In the genomic region with DNA sequence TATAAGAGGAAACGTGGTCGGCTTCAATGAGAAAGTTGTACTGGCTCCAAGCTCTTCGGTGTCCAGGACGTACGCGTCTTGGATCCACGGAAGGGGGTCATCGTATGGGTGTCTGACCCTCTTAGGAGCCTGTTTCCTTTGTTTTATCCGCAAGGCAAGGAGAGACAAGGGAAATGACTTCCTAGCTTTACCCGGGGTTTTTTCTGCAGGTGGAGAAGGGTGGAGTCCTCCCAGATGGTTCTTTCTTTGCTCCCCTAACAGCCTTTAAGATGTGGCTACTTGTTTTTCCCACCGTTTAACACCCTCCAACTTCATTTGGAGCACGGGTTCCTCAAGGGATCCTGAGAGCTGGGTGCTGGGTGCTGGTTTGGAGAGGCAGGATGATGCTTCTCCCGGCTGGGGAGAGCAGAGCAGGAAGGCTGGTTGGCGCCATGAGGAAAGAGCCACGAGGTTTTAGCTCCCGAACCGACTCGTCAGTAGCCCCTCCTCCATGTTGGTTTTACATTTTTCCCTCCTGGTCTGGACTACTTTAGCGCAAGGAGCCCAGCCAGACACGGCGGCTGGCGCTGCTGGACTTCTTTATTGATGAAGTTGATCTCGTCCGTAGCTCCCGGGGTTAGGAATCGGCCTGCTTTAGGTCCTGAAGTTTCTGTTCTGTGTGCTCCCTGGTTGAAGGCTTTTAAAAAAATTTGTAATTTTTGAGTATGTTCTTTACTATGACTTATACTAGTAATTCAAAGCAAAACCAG, we compare ENCODE assay signal across 1 cellular context.
TF ChIP-seq lines count a peak whose summit lies in the region.

No MANE protein-coding gene starts in this region.

TF ChIP-seq in K562, 482 proteins besides CTCF, POLR2A, EP300 and RAD21 (continued from another document):
- TF ChIP-seq, protein P1, sequence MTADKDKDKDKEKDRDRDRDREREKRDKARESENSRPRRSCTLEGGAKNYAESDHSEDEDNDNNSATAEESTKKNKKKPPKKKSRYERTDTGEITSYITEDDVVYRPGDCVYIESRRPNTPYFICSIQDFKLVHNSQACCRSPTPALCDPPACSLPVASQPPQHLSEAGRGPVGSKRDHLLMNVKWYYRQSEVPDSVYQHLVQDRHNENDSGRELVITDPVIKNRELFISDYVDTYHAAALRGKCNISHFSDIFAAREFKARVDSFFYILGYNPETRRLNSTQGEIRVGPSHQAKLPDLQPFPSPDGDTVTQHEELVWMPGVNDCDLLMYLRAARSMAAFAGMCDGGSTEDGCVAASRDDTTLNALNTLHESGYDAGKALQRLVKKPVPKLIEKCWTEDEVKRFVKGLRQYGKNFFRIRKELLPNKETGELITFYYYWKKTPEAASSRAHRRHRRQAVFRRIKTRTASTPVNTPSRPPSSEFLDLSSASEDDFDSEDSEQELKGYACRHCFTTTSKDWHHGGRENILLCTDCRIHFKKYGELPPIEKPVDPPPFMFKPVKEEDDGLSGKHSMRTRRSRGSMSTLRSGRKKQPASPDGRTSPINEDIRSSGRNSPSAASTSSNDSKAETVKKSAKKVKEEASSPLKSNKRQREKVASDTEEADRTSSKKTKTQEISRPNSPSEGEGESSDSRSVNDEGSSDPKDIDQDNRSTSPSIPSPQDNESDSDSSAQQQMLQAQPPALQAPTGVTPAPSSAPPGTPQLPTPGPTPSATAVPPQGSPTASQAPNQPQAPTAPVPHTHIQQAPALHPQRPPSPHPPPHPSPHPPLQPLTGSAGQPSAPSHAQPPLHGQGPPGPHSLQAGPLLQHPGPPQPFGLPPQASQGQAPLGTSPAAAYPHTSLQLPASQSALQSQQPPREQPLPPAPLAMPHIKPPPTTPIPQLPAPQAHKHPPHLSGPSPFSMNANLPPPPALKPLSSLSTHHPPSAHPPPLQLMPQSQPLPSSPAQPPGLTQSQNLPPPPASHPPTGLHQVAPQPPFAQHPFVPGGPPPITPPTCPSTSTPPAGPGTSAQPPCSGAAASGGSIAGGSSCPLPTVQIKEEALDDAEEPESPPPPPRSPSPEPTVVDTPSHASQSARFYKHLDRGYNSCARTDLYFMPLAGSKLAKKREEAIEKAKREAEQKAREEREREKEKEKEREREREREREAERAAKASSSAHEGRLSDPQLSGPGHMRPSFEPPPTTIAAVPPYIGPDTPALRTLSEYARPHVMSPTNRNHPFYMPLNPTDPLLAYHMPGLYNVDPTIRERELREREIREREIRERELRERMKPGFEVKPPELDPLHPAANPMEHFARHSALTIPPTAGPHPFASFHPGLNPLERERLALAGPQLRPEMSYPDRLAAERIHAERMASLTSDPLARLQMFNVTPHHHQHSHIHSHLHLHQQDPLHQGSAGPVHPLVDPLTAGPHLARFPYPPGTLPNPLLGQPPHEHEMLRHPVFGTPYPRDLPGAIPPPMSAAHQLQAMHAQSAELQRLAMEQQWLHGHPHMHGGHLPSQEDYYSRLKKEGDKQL (CRISPR knock-in tag; IDR thresholded peaks at IDR 0.05; ENCODE audit: borderline replicate concordance) = no peak
- TF ChIP-seq NUFIP1 (IDR thresholded peaks at IDR 0.05; ENCODE audit: partially characterized antibody) (no peak), SUPT5H (IDR thresholded peaks at IDR 0.05) (peak; percentile 68), ZNF780A (CRISPR knock-in tag; IDR thresholded peaks at IDR 0.05) (no peak), NR2C2 (CRISPR knock-in tag; IDR thresholded peaks at IDR 0.05) (no peak), NR2C2 (tag; IDR thresholded peaks at IDR 0.05) (no peak), TFAM (CRISPR knock-in tag; conservative IDR thresholded peaks at IDR 0.05) (no peak), ESRRB (CRISPR knock-in tag; IDR thresholded peaks at IDR 0.05; ENCODE audit: borderline replicate concordance) (no peak), ZC3H8 (IDR thresholded peaks at IDR 0.05) (no peak), TBL1XR1 (IDR thresholded peaks at IDR 0.05; ENCODE audit: low read length in 2 of 2) (0 out of 4 replicates have a peak, but pooled peaks of 1 of the 2 experiments have one; percentile 43), ZNF695 (CRISPR knock-in tag; IDR thresholded peaks at IDR 0.05) (no peak), HSF4 (CRISPR knock-in tag; IDR thresholded peaks at IDR 0.05; ENCODE audit: borderline replicate concordance) (no peak)
